In the genomic region with DNA sequence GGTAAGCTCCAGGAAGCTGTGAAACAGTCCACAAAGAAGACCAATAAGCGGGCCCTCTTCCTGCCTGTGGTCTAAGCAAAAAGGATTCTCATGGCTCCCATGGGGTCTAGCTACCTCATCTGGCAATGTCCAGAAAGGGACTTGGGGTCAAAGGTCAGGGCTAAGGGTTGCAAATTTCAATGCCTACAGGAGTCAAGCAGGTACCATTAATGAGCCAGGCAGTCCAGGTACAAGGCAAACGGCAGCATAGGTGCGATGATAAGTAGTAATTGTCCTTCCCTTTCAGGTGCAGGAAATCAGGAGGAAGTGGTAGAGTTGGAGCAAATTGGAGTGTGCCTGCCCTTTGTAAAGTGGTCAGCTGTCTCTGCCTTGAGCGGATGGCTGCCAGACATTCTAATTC, we compare ENCODE assay signal across 33 cellular contexts. TPM values are rescaled to one million over a fixed set of nuclear protein-coding genes. Genes with fewer than 3 reads are reported as not detected.
"Had no signal": no experiment of that assay in that cellular context is flagged by ENCODE, and none has a peak within 500 bp of the region (broad histone marks: within the 10 kb centered on the region; RNA-seq: fewer than 3 reads in every experiment).

No MANE protein-coding gene starts in this region.

- H3K4me1 ChIP-seq: ascending aorta, body of pancreas had no signal

- DNase-seq: activated CD4-positive, alpha-beta memory T cell treated with anti-CD3 and anti-CD28 coated beads for 36 hours; activated CD4-positive, alpha-beta T cell treated with anti-CD3 and anti-CD28 coated beads, Interleukin-2, amount 10 ng/mL, durations not matched to agents 7 days and 5 days; activated CD4-positive, CD25-positive, alpha-beta regulatory T cell; activated CD8-positive, alpha-beta memory T cell treated with anti-CD3 and anti-CD28 coated beads for 24 hours; activated effector memory CD4-positive, alpha-beta T cell treated with anti-CD3 and anti-CD28 coated beads, Interleukin-2, amount 50 U/mL, for 16 hours; activated naive CD4-positive, alpha-beta T cell treated with Interleukin-2 at 50 U/mL for 16 hours; activated naive CD8-positive, alpha-beta T cell treated with anti-CD3 and anti-CD28 coated beads, Interleukin-2, amount 50 U/mL, for 24 hours; activated T-cell treated with anti-CD3 and anti-CD28 coated beads, Interleukin-2, amount 50 U/mL, for 4 hours; amniotic stem cell; body of pancreas; central memory CD4-positive, alpha-beta T cell; NCI-H146; NCI-H187 treated with DMSO at 0.1 percent for 48 hours; NCI-H2081 treated with DMSO at 0.1 percent for 48 hours; NCI-H2227 treated with DMSO at 0.1 percent for 48 hours; NCI-H446 treated with DMSO at 0.1 percent for 48 hours; NCI-H524 treated with DMSO at 0.1 percent for 48 hours; NCI-H748 treated with DMSO at 0.1 percent for 48 hours; OCI-M1; RPMI8226; T-cell; T-helper 2 cell; T1000 had no signal

- H3K27ac ChIP-seq: ascending aorta, body of pancreas, SK-N-MC, VCaP had no signal

- FAIRE-seq: bronchial epithelial cell had no signal

- ATAC-seq: activated naive CD4-positive, alpha-beta T cell treated with anti-CD3 and anti-CD28 coated beads, Interleukin-2, amount 50 U/mL, for 72 hours; activated naive CD8-positive, alpha-beta T cell treated with anti-CD3 and anti-CD28 coated beads, Interleukin-2, amount 50 U/mL, for 24 hours; activated T-cell treated with anti-CD3 and anti-CD28 coated beads, Interleukin-2, amount 50 U/mL, for 4 hours; body of pancreas; Panc1; Right ventricle myocardium inferior; T-cell had no signal

- H3K4me1 Mint-ChIP-seq: activated CD4-positive, alpha-beta T cell treated with anti-CD3 and anti-CD28 coated beads, Interleukin-2, amount 10 ng/mL, durations not matched to agents 7 days and 5 days; T-cell had no signal

- H3K4me3 Mint-ChIP-seq: activated CD4-positive, alpha-beta memory T cell treated with anti-CD3 and anti-CD28 coated beads for 36 hours; activated CD4-positive, alpha-beta T cell treated with anti-CD3 and anti-CD28 coated beads, Interleukin-2, amount 10 ng/mL, durations not matched to agents 7 days and 5 days; activated naive CD8-positive, alpha-beta T cell treated with anti-CD3 and anti-CD28 coated beads, Interleukin-2, amount 50 U/mL, for 24 hours; activated T-cell treated with anti-CD3 and anti-CD28 coated beads, Interleukin-2, amount 50 U/mL, for 4 hours; T-cell had no signal

- H3K9me3 Mint-ChIP-seq: activated CD4-positive, alpha-beta memory T cell treated with anti-CD3 and anti-CD28 coated beads for 36 hours; activated CD4-positive, alpha-beta T cell treated with anti-CD3 and anti-CD28 coated beads, Interleukin-2, amount 10 ng/mL, durations not matched to agents 7 days and 5 days; activated naive CD4-positive, alpha-beta T cell treated with anti-CD3 and anti-CD28 coated beads, Interleukin-2, amount 50 U/mL, for 72 hours; activated naive CD8-positive, alpha-beta T cell treated with anti-CD3 and anti-CD28 coated beads, Interleukin-2, amount 50 U/mL, for 24 hours; activated T-cell treated with anti-CD3 and anti-CD28 coated beads, Interleukin-2, amount 50 U/mL, for 4 hours; T-cell had no signal

- H3K27ac Mint-ChIP-seq: activated CD4-positive, alpha-beta memory T cell treated with anti-CD3 and anti-CD28 coated beads for 36 hours; activated CD4-positive, alpha-beta T cell treated with anti-CD3 and anti-CD28 coated beads, Interleukin-2, amount 10 ng/mL, durations not matched to agents 7 days and 5 days; activated naive CD4-positive, alpha-beta T cell treated with anti-CD3 and anti-CD28 coated beads, Interleukin-2, amount 50 U/mL, for 72 hours; activated naive CD8-positive, alpha-beta T cell treated with anti-CD3 and anti-CD28 coated beads, Interleukin-2, amount 50 U/mL, for 24 hours; T-cell had no signal

- H3K36me3 Mint-ChIP-seq: activated CD4-positive, alpha-beta memory T cell treated with anti-CD3 and anti-CD28 coated beads for 36 hours; activated naive CD4-positive, alpha-beta T cell treated with anti-CD3 and anti-CD28 coated beads, Interleukin-2, amount 50 U/mL, for 72 hours; T-cell had no signal

- H3K9me3 ChIP-seq: ascending aorta, body of pancreas had no signal

- H3K4me3 ChIP-seq: ascending aorta, body of pancreas, SK-N-MC had no signal

- H3K27me3 ChIP-seq: ascending aorta, body of pancreas had no signal

- H3K36me3 ChIP-seq: ascending aorta had no signal

RNA-seq across cellular contexts. Expression of a gene that starts 6.4 kb away (rescaled TPM):
- total RNA-seq: activated CD4-positive, alpha-beta memory T cell treated with anti-CD3 and anti-CD28 coated beads for 36 hours; activated CD4-positive, alpha-beta T cell treated with anti-CD3 and anti-CD28 coated beads, Interleukin-2, amount 10 ng/mL, durations not matched to agents 7 days and 5 days; activated naive CD4-positive, alpha-beta T cell treated with anti-CD3 and anti-CD28 coated beads, Interleukin-2, amount 50 U/mL, for 72 hours; activated T-cell treated with anti-CD3 and anti-CD28 coated beads, Interleukin-2, amount 50 U/mL, for 4 hours; ascending aorta; body of pancreas; bronchial epithelial cell; chondrocyte; LHCN-M2; MCF 10A; Right ventricle myocardium inferior; T-cell had no signal

RNA-seq across cellular contexts. Expression of a gene that starts 7.1 kb away (rescaled TPM):
- total RNA-seq: activated CD4-positive, alpha-beta memory T cell treated with anti-CD3 and anti-CD28 coated beads for 36 hours; activated CD4-positive, alpha-beta T cell treated with anti-CD3 and anti-CD28 coated beads, Interleukin-2, amount 10 ng/mL, durations not matched to agents 7 days and 5 days; activated naive CD4-positive, alpha-beta T cell treated with anti-CD3 and anti-CD28 coated beads, Interleukin-2, amount 50 U/mL, for 72 hours; activated T-cell treated with anti-CD3 and anti-CD28 coated beads, Interleukin-2, amount 50 U/mL, for 4 hours; ascending aorta; body of pancreas; bronchial epithelial cell; chondrocyte; LHCN-M2; MCF 10A; Right ventricle myocardium inferior; T-cell had no signal

RNA-seq across cellular contexts. Expression of a gene that starts 52.6 kb away (rescaled TPM):
- total RNA-seq: activated CD4-positive, alpha-beta memory T cell treated with anti-CD3 and anti-CD28 coated beads for 36 hours; activated CD4-positive, alpha-beta T cell treated with anti-CD3 and anti-CD28 coated beads, Interleukin-2, amount 10 ng/mL, durations not matched to agents 7 days and 5 days; activated naive CD4-positive, alpha-beta T cell treated with anti-CD3 and anti-CD28 coated beads, Interleukin-2, amount 50 U/mL, for 72 hours; activated T-cell treated with anti-CD3 and anti-CD28 coated beads, Interleukin-2, amount 50 U/mL, for 4 hours; bronchial epithelial cell; chondrocyte; LHCN-M2; MCF 10A; T-cell had no signal
